ENCODE assay signal across 23 cellular contexts in genomic region chr5:99449786-99450185, GRCh38.
DNase-seq lines count a peak whose midpoint lies in the region; ATAC-seq, FAIRE-seq and TF ChIP-seq lines count a peak whose summit lies in the region.
"Had no signal": no experiment of that assay in that cellular context is flagged by ENCODE, and none has a peak within 500 bp of the region (broad histone marks: within the 10 kb centered on the region; RNA-seq: fewer than 3 reads in every experiment).

No MANE protein-coding gene starts in this region.

- H2BK5ac ChIP-seq in mesenchymal stem cell (ENCODE audit: low read depth, low read length, poor library complexity, severe bottlenecking), result no peak overlapping the region

- H2AFZ ChIP-seq in endothelial cell of umbilical vein (ENCODE audit: low read depth, low read length), result peak overlapping the region; percentile 17
- H2AFZ ChIP-seq in mesenchymal stem cell (ENCODE audit: low read depth, low read length), result no peak overlapping the region
- no peak overlapping the region for H2AFZ ChIP-seq in GM23248

- H3K27me3 ChIP-seq in endothelial cell of umbilical vein (ENCODE audit: control insufficient read depth in 2 of 2, insufficient read depth in 2 of 2, low read length in 2 of 2) (no peaks in the 10 kb centered on the region), mesenchymal stem cell (ENCODE audit: control insufficient read depth in 1 of 2, insufficient read depth in 1 of 2, low read length in 2 of 2) (no peaks in the 10 kb centered on the region), GM23248 (replicated peaks; ENCODE audit: insufficient read depth) (no peaks in the 10 kb centered on the region)
- H3K27me3 ChIP-seq: dorsolateral prefrontal cortex, right atrium auricular region, vagina had no signal

- no peaks in the 10 kb centered on the region for H3F3A ChIP-seq in GM23248 (ENCODE audit: insufficient read depth)

- no peak overlapping the region for H3K18ac ChIP-seq in mesenchymal stem cell (ENCODE audit: low read depth in 1 of 2, low read length in 2 of 2)

- FAIRE-seq in endothelial cell of umbilical vein (lab: Jason Lieb, UNC), result no peak
- FAIRE-seq: GM12891, GM19239 had no signal

- H3K4me2 ChIP-seq in endothelial cell of umbilical vein (ENCODE audit: insufficient read depth, low read length) (no peak overlapping the region), mesenchymal stem cell (ENCODE audit: low read length, poor library complexity, severe bottlenecking) (no peak overlapping the region), GM23248 (ENCODE audit: unreplicated experiment) (no peak overlapping the region)
- H3K4me2 ChIP-seq: SK-N-SH had no signal

- ATAC-seq in HG03460 (IDR thresholded peaks at IDR 0.05; ENCODE audit: unreplicated experiment), result no peak
- ATAC-seq: esophagus mucosa had no signal

- in situ Hi-C loops in Caki2 (cut with HindIII; ENCODE audit: low pct_unique_long_range_greater_than_20kb, low sequenced_read_pairs) (no loop called here), GM23248 (cut with MboI) (no loop called here)

- H3K79me2 ChIP-seq in endothelial cell of umbilical vein (ENCODE audit: control insufficient read depth, insufficient read depth, low read length) (no peaks in the 10 kb centered on the region), GM23248 (ENCODE audit: insufficient read depth) (no peaks in the 10 kb centered on the region)

- WGBS in mesenchymal stem cell, result 65% methylated on average over 3 of the region's 3 CpGs
- WGBS in GM23248 (ENCODE audit: low coverage in 1 of 2, low lambda C conversion rate in 2 of 2, missing lambda C conversion rate in 2 of 2), 2 experiments, result 16 to 19% methylated on average over 3 of the region's 3 CpGs

- H2BK120ac ChIP-seq in mesenchymal stem cell (ENCODE audit: low read depth, low read length), result no peak overlapping the region

- no peaks in the 10 kb centered on the region for H3K9me1 ChIP-seq in endothelial cell of umbilical vein (replicated peaks; ENCODE audit: control insufficient read depth, extremely low read depth, insufficient read depth, low read length)

- no TSS peak for BruUV-seq in endothelial cell of umbilical vein (replicated peaks; lab: Mats Ljungman, UMichigan)

- no peak overlapping the region for H2BK12ac ChIP-seq in mesenchymal stem cell (ENCODE audit: low read length in 2 of 2)

- H2AK5ac ChIP-seq in mesenchymal stem cell (ENCODE audit: low read length, severe bottlenecking), result no peak overlapping the region

- DNase-seq in Caki2 (ENCODE audit: low read depth) (peak; percentile 79), M059J (ENCODE audit: low read depth) (peak; percentile 5), endothelial cell of umbilical vein (ENCODE audit: low read depth, low spot score) (no peak), mesenchymal stem cell (no peak), cardiac septum (ENCODE audit: low spot score) (no peak), GM23248 (no peak), caudate nucleus (lab: John Stamatoyannopoulos, UW) (no peak)
- DNase-seq: activated CD8-positive, alpha-beta memory T cell treated with anti-CD3 and anti-CD28 coated beads, Interleukin-2, amount 50 U/mL, for 48 hours; activated effector memory CD4-positive, alpha-beta T cell treated with Interleukin-2 at 50 U/mL for 16 hours; dorsolateral prefrontal cortex; MV-4-11; NCI-H1694; NCI-H524; occipital lobe; RPMI8226; SK-N-SH; WERI-Rb-1 had no signal

- H3K9ac ChIP-seq in endothelial cell of umbilical vein (replicated peaks; ENCODE audit: extremely low read depth, insufficient read depth, low read length), result no peak overlapping the region
- H3K9ac ChIP-seq in mesenchymal stem cell (ENCODE audit: low read length), result no peak overlapping the region
- no peak overlapping the region for H3K9ac ChIP-seq in GM23248
- H3K9ac ChIP-seq: SK-N-SH had no signal

- H2BK15ac ChIP-seq in mesenchymal stem cell (ENCODE audit: low read depth, poor library complexity, severe bottlenecking), result no peak overlapping the region

- H3K36me3 ChIP-seq in endothelial cell of umbilical vein (ENCODE audit: control insufficient read depth in 2 of 2, extremely low read depth in 1 of 2, insufficient read depth in 2 of 2, low read length in 2 of 2) (no peaks in the 10 kb centered on the region), mesenchymal stem cell (ENCODE audit: control insufficient read depth in 1 of 2, insufficient read depth in 2 of 2, low read depth in 1 of 2, low read length in 2 of 2) (no peaks in the 10 kb centered on the region), GM23248 (ENCODE audit: low read depth) (no peaks in the 10 kb centered on the region)
- H3K36me3 ChIP-seq: right atrium auricular region, vagina, WERI-Rb-1 had no signal

- no peak overlapping the region for H4K91ac ChIP-seq in mesenchymal stem cell (ENCODE audit: low read length)

- POLR2A ChIA-PET in endothelial cell of umbilical vein (lab: Charles Lee), result no interaction called here

- H3K4me1 ChIP-seq in endothelial cell of umbilical vein (ENCODE audit: control insufficient read depth, extremely low read depth, insufficient read depth, low read length) (no peaks in the 10 kb centered on the region), mesenchymal stem cell (ENCODE audit: control insufficient read depth, insufficient read depth, low read depth, low read length) (peaks cover 1% of the 10 kb centered on the region), GM23248 (ENCODE audit: insufficient read depth) (no peaks in the 10 kb centered on the region)
- H3K4me1 ChIP-seq: right atrium auricular region, vagina had no signal

- H3K4me3 ChIP-seq in endothelial cell of umbilical vein (replicated peaks in 1 of 3; ENCODE audit: insufficient read depth in 1 of 3, low read depth in 1 of 3, low read length in 3 of 3) (no peak overlapping the region), mesenchymal stem cell (ENCODE audit: insufficient read depth in 1 of 2, low read depth in 1 of 2, low read length in 2 of 2) (no peak overlapping the region), GM23248 (no peak overlapping the region)
- H3K4me3 ChIP-seq: dorsolateral prefrontal cortex, right atrium auricular region, vagina had no signal

- H4K8ac ChIP-seq in mesenchymal stem cell (ENCODE audit: low read length), result no peak overlapping the region

- dilution Hi-C loops in endothelial cell of umbilical vein (cut with MboI; ENCODE audit: extremely low pct_ligation_motif_present, low sequenced_read_pairs), result no loop called here

- H3K79me1 ChIP-seq in mesenchymal stem cell (replicated peaks; ENCODE audit: low read length, poor library complexity, severe bottlenecking), result no peaks in the 10 kb centered on the region

- intact Hi-C loops in endothelial cell of umbilical vein (cut with micrococcal nuclease) (no loop called here), cardiac septum (cut with DNase I) (no loop called here)

- no peak overlapping the region for H3K23ac ChIP-seq in mesenchymal stem cell (ENCODE audit: low read length in 2 of 2)

- CTCF ChIA-PET in endothelial cell of umbilical vein (lab: Charles Lee), result no interaction called here

- H3K14ac ChIP-seq in mesenchymal stem cell (ENCODE audit: low read length in 2 of 2), result no peak overlapping the region

- no peak for TF ChIP-seq CTCF in endothelial cell of umbilical vein (IDR thresholded peaks at IDR 0.05; ENCODE audit: extremely low read depth in 1 of 2, insufficient read depth in 1 of 2, low read depth in 1 of 2, low read length in 2 of 2)

- H3K4ac ChIP-seq in mesenchymal stem cell (ENCODE audit: low read depth in 1 of 2, low read length in 2 of 2), result no peak overlapping the region

- H3K9me3 ChIP-seq in endothelial cell of umbilical vein (replicated peaks; ENCODE audit: control insufficient read depth, insufficient read depth, low read length) (no peaks in the 10 kb centered on the region), mesenchymal stem cell (ENCODE audit: control insufficient read depth, low read length) (no peaks in the 10 kb centered on the region), GM23248 (ENCODE audit: low read depth) (no peaks in the 10 kb centered on the region)
- H3K9me3 ChIP-seq: right atrium auricular region, SK-N-SH, vagina had no signal

- H3K27ac ChIP-seq in endothelial cell of umbilical vein (ENCODE audit: insufficient read depth, low read depth, low read length) (no peak overlapping the region), mesenchymal stem cell (ENCODE audit: low read length, poor library complexity, severe bottlenecking) (peak overlapping the region; percentile 90), GM23248 (no peak overlapping the region), caudate nucleus (ENCODE audit: low read depth, low read length) (no peak overlapping the region)
- H3K27ac ChIP-seq: dorsolateral prefrontal cortex, right atrium auricular region, vagina, WERI-Rb-1 had no signal

- TF ChIP-seq POLR2A in endothelial cell of umbilical vein (IDR thresholded peaks at IDR 0.05; ENCODE audit: low read depth, low read length), result no peak

- H4K20me1 ChIP-seq in endothelial cell of umbilical vein (replicated peaks; ENCODE audit: control insufficient read depth, extremely low read depth, insufficient read depth, low read length) (no peaks in the 10 kb centered on the region), GM23248 (ENCODE audit: insufficient read depth) (no peaks in the 10 kb centered on the region)

- no peaks in the 10 kb centered on the region for H3K9me2 ChIP-seq in GM23248 (ENCODE audit: insufficient read depth)
- H3K9me2 ChIP-seq: SK-N-SH had no signal

TF ChIP-seq in endothelial cell of umbilical vein, 7 proteins besides CTCF, POLR2A, EP300 and RAD21:
- TF ChIP-seq MYC (IDR thresholded peaks at IDR 0.05; ENCODE audit: low read depth, low read length), result no peak
- TF ChIP-seq MAX (IDR thresholded peaks at IDR 0.05; ENCODE audit: insufficient read depth, insufficient read length), result no peak
- TF ChIP-seq EZH2 (IDR thresholded peaks at IDR 0.05; ENCODE audit: borderline replicate concordance, low read depth, low read length, severe bottlenecking), result no peak
- TF ChIP-seq GATA2 (IDR thresholded peaks at IDR 0.05; ENCODE audit: insufficient read depth, insufficient read length, low read depth, low read length), result no peak
- TF ChIP-seq FOS (IDR thresholded peaks at IDR 0.05; ENCODE audit: borderline replicate concordance, insufficient read depth, low read length), result no peak
- TF ChIP-seq POLR2AphosphoS5 (IDR thresholded peaks at IDR 0.05; ENCODE audit: insufficient read depth, low read depth, low read length), result no peak
- no peak for TF ChIP-seq JUN (IDR thresholded peaks at IDR 0.05; ENCODE audit: borderline replicate concordance, insufficient read depth, insufficient read length, low read depth)
TF ChIP-seq in endothelial cell of umbilical vein: peak in this region for 0.

Comparison
In these comparisons a context has a peak if more than half of its experiments do, and no peak if none do; other contexts are left out.
1. DNase-seq: peak in Caki2 (single experiment) and M059J (single experiment); none in endothelial cell of umbilical vein (single experiment), mesenchymal stem cell (single experiment), cardiac septum (single experiment), GM23248 (single experiment) and caudate nucleus (0 of 61).